In genomic region chr5:57137401-57137800, GRCh38 we compare ENCODE assay signal across 15 cellular contexts.
"Had no signal": no experiment of that assay in that cellular context is flagged by ENCODE, and none has a peak within 500 bp of the region (broad histone marks: within the 10 kb centered on the region; RNA-seq: fewer than 3 reads in every experiment).

No MANE protein-coding gene starts in this region.

- H3K36me3 Mint-ChIP-seq: activated naive CD8-positive, alpha-beta T cell treated with anti-CD3 and anti-CD28 coated beads for 36 hours had no signal

- H3K4me1 ChIP-seq: colonic mucosa, esophagus squamous epithelium, heart left ventricle, pancreas, psoas muscle, right atrium auricular region, thyroid gland, upper lobe of right lung had no signal

- H3K27ac Mint-ChIP-seq: activated naive CD8-positive, alpha-beta T cell treated with anti-CD3 and anti-CD28 coated beads for 36 hours; activated T-helper 2 cell treated with anti-CD3 and anti-CD28 coated beads, Interferon-gamma antibody, Interleukin-2, Interleukin-4, amounts not matched to agents 10 μg/mL and 5 μg/mL and 100 μg/mL, durations not matched to agents 14 hours and 24 hours and 36 hours; nephron progenitor cell had no signal

- H3K27me3 Mint-ChIP-seq: activated naive CD8-positive, alpha-beta T cell treated with anti-CD3 and anti-CD28 coated beads for 36 hours had no signal

- H3K4me3 Mint-ChIP-seq: activated naive CD8-positive, alpha-beta T cell treated with anti-CD3 and anti-CD28 coated beads for 36 hours; nephron progenitor cell had no signal

- H3K27ac ChIP-seq: colonic mucosa, esophagus squamous epithelium, heart left ventricle, pancreas, psoas muscle, right atrium auricular region, thyroid gland, upper lobe of right lung had no signal

- H3K27me3 ChIP-seq: colonic mucosa, esophagus squamous epithelium, pancreas, right atrium auricular region, thyroid gland, upper lobe of right lung had no signal

- FAIRE-seq: astrocyte, islet of Langerhans, pancreas had no signal

- DNase-seq: esophagus squamous epithelium, upper lobe of right lung had no signal

- H3K9me3 Mint-ChIP-seq: activated naive CD8-positive, alpha-beta T cell treated with anti-CD3 and anti-CD28 coated beads for 36 hours; activated T-cell treated with anti-CD3 and anti-CD28 coated beads, Interleukin-2, amount 50 U/mL, for 4 hours; activated T-helper 2 cell treated with anti-CD3 and anti-CD28 coated beads, Interferon-gamma antibody, Interleukin-2, Interleukin-4, amounts not matched to agents 10 μg/mL and 5 μg/mL and 100 μg/mL, durations not matched to agents 14 hours and 24 hours and 36 hours; nephron progenitor cell had no signal

- H3K36me3 ChIP-seq: colonic mucosa, esophagus squamous epithelium, heart left ventricle, pancreas, right atrium auricular region, thyroid gland, upper lobe of right lung had no signal

- H3K4me1 Mint-ChIP-seq: nephron progenitor cell had no signal

- H3K4me3 ChIP-seq: colonic mucosa, esophagus squamous epithelium, heart left ventricle, mucosa of descending colon, pancreas, psoas muscle, right atrium auricular region, thyroid gland, upper lobe of right lung had no signal
